ENCODE assay signal across 25 cellular contexts in the genomic region with DNA sequence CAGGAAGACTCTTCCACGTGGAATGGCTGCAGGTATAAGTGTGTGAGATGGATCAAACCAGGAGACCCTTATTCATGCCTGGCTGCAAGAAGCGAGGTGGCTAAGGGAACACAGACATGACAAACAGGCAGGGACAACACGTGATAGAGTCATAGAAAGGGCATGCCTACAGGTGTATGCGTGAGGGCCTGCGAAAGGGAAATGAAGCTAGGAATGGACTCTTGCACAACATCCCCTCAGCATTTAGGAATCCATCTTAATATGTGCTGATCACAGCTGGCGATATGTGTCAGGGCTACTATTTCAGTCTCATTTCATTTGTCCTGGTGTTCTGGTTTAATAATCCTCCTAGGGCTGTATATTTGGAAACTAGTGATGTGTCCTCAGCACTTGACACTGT.
"Had no signal": no experiment of that assay in that cellular context is flagged by ENCODE, and none has a peak within 500 bp of the region (broad histone marks: within the 10 kb centered on the region; RNA-seq: fewer than 3 reads in every experiment).

No MANE protein-coding gene starts in this region.

- H3K4me1 Mint-ChIP-seq: immature natural killer cell; natural killer cell; stimulated activated memory B cell treated with anti-CD40 and anti-IgM and Interleukin-4, amounts not matched to agents 10 μg/mL and 1 μg/mL and 100 μg/mL, for 72 hours had no signal

- ATAC-seq: effector memory CD8-positive, alpha-beta T cell; left colon; left ventricle myocardium superior; lower lobe of right lung; stimulated activated memory B cell treated with anti-CD40 and anti-IgM and Interleukin-4, amounts not matched to agents 10 μg/mL and 1 μg/mL and 100 μg/mL, for 72 hours; stimulated activated naive CD8-positive, alpha-beta T cell treated with anti-CD3 and anti-CD28 coated beads, Interleukin-15, Interleukin-2, amounts not matched to agents 100 U/mL and 50 U/mL, for 24 hours had no signal

- H3K27ac ChIP-seq: lower lobe of right lung, neutrophil, parathyroid adenoma, sigmoid colon, skin epidermis, spleen, testis, tibial artery, upper lobe of left lung, uterus had no signal

- H3K36me3 ChIP-seq: lower lobe of right lung, neutrophil, sigmoid colon, spleen, tibial artery, upper lobe of left lung, uterus had no signal

- DNase-seq: cortex of kidney; effector memory CD8-positive, alpha-beta T cell; erythroblast; hypothalamus; immature natural killer cell; islet precursor cell; kidney glomerular epithelial cell; left colon; left ventricle myocardium superior; lower lobe of right lung; natural killer cell; sigmoid colon; spleen; stimulated activated CD4-positive, alpha-beta T cell treated with anti-CD3 and anti-CD28 coated beads, Interleukin-4, amount 100 ng/mL, for 4 hours; stimulated activated naive CD8-positive, alpha-beta T cell treated with anti-CD3 and anti-CD28 coated beads, Interleukin-15, Interleukin-2, amounts not matched to agents 100 U/mL and 50 U/mL, for 24 hours; substantia nigra; testis; tibial artery; upper lobe of left lung; uterus had no signal

- H3K27me3 ChIP-seq: neutrophil, sigmoid colon, spleen, testis, upper lobe of left lung, uterus had no signal

- H3K4me3 Mint-ChIP-seq: effector memory CD8-positive, alpha-beta T cell; immature natural killer cell; natural killer cell; stimulated activated memory B cell treated with anti-CD40 and anti-IgM and Interleukin-4, amounts not matched to agents 10 μg/mL and 1 μg/mL and 100 μg/mL, for 72 hours had no signal

- H3K9ac ChIP-seq: parathyroid adenoma had no signal

- H3K4me3 ChIP-seq: lower lobe of right lung, sigmoid colon, skin epidermis, spleen, testis, tibial artery, upper lobe of left lung, uterus had no signal

- H3K4me1 ChIP-seq: lower lobe of right lung, parathyroid adenoma, sigmoid colon, spleen, testis, tibial artery, upper lobe of left lung, uterus had no signal

- H3K27ac Mint-ChIP-seq: effector memory CD8-positive, alpha-beta T cell; immature natural killer cell; natural killer cell; progenitor cell of endocrine pancreas; stimulated activated memory B cell treated with anti-CD40 and anti-IgM and Interleukin-4, amounts not matched to agents 10 μg/mL and 1 μg/mL and 100 μg/mL, for 72 hours had no signal

- H3K36me3 Mint-ChIP-seq: natural killer cell; stimulated activated memory B cell treated with anti-CD40 and anti-IgM and Interleukin-4, amounts not matched to agents 10 μg/mL and 1 μg/mL and 100 μg/mL, for 72 hours had no signal

- H3K79me2 ChIP-seq: parathyroid adenoma had no signal

- H2AFZ ChIP-seq: parathyroid adenoma had no signal

- H3K9me3 ChIP-seq: lower lobe of right lung, neutrophil, sigmoid colon, spleen, testis, tibial artery, upper lobe of left lung, uterus had no signal
